In the genomic region with DNA sequence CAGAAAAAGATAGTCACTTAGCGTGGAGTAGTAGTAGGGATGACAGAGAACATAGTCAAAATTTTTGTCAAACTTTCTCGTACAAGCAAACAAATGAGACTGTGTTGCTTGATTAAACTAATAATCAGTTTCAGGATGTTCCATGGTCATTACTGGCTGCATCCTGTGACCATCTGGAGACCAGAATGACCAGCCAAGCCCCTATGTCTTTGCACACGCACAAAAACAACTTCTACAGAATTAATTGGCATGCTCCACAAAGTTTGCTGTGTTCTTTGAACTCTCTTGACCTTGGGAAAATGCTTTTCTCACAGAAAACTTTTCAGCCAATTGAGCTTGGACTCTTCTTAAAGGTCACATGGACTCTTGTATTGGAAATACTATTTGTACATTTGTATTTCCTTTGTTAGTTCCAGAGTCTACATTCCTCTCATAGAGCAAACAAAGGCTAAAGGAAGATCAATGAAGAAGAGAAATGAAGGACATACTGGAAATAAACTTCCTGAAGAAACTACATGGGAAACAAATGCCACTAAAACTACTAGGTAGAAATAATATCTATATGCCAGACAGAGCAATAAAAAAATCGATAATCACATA, we compare ENCODE assay signal across 1 cellular context.
A peak's percentile ranks its signal among the peaks of the same experiment; 100 is the strongest.
TF ChIP-seq lines count a peak whose summit lies in the region.

No MANE protein-coding gene starts in this region.

TF ChIP-seq in HepG2, 621 proteins besides CTCF, POLR2A, EP300 and RAD21 (continued from another document):
- TF ChIP-seq, protein P1, sequence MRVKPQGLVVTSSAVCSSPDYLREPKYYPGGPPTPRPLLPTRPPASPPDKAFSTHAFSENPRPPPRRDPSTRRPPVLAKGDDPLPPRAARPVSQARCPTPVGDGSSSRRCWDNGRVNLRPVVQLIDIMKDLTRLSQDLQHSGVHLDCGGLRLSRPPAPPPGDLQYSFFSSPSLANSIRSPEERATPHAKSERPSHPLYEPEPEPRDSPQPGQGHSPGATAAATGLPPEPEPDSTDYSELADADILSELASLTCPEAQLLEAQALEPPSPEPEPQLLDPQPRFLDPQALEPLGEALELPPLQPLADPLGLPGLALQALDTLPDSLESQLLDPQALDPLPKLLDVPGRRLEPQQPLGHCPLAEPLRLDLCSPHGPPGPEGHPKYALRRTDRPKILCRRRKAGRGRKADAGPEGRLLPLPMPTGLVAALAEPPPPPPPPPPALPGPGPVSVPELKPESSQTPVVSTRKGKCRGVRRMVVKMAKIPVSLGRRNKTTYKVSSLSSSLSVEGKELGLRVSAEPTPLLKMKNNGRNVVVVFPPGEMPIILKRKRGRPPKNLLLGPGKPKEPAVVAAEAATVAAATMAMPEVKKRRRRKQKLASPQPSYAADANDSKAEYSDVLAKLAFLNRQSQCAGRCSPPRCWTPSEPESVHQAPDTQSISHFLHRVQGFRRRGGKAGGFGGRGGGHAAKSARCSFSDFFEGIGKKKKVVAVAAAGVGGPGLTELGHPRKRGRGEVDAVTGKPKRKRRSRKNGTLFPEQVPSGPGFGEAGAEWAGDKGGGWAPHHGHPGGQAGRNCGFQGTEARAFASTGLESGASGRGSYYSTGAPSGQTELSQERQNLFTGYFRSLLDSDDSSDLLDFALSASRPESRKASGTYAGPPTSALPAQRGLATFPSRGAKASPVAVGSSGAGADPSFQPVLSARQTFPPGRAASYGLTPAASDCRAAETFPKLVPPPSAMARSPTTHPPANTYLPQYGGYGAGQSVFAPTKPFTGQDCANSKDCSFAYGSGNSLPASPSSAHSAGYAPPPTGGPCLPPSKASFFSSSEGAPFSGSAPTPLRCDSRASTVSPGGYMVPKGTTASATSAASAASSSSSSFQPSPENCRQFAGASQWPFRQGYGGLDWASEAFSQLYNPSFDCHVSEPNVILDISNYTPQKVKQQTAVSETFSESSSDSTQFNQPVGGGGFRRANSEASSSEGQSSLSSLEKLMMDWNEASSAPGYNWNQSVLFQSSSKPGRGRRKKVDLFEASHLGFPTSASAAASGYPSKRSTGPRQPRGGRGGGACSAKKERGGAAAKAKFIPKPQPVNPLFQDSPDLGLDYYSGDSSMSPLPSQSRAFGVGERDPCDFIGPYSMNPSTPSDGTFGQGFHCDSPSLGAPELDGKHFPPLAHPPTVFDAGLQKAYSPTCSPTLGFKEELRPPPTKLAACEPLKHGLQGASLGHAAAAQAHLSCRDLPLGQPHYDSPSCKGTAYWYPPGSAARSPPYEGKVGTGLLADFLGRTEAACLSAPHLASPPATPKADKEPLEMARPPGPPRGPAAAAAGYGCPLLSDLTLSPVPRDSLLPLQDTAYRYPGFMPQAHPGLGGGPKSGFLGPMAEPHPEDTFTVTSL (CRISPR knock-in tag; IDR thresholded peaks at IDR 0.05; ENCODE audit: borderline replicate concordance) = peak; percentile 96
- TF ChIP-seq KAT2B (IDR thresholded peaks at IDR 0.05; ENCODE audit: borderline replicate concordance, low read depth, low read length) (0 out of 2 replicates have a peak, but pooled peaks have one; percentile 5), SMARCC2 (IDR thresholded peaks at IDR 0.05) (peak; percentile 53; the same call in 1 of the 2 replicates), RARA (CRISPR knock-in tag; IDR thresholded peaks at IDR 0.05) (peak; percentile 76), SOX6 (IDR thresholded peaks at IDR 0.05) (no peak), SOX6 (CRISPR knock-in tag; IDR thresholded peaks at IDR 0.05) (peak; percentile 75), GATAD2A (CRISPR knock-in tag; IDR thresholded peaks at IDR 0.05) (peak; percentile 86), FOXK1 (CRISPR knock-in tag; IDR thresholded peaks at IDR 0.05; ENCODE audit: borderline replicate concordance, low read depth) (0 out of 2 replicates have a peak, but pooled peaks have one; percentile 25), HNF4A (CRISPR knock-in tag; IDR thresholded peaks at IDR 0.05) (peak; percentile 70), PPARG (CRISPR knock-in tag; conservative IDR thresholded peaks at IDR 0.05) (0 out of 2 replicates have a peak, but pooled peaks have one; percentile 20), KDM6A (CRISPR knock-in tag; IDR thresholded peaks at IDR 0.05; ENCODE audit: low read depth) (0 out of 2 replicates have a peak, but pooled peaks have one; percentile 29), HNF4G (IDR thresholded peaks at IDR 0.05; ENCODE audit: borderline replicate concordance, low read depth, low read length) (0 out of 2 replicates have a peak, but pooled peaks have one; percentile 24), HNF4G (CRISPR knock-in tag; IDR thresholded peaks at IDR 0.05; ENCODE audit: borderline replicate concordance, low read depth) (no peak), SOX13 (IDR thresholded peaks at IDR 0.05) (no peak), SOX13 (CRISPR knock-in tag; conservative IDR thresholded peaks at IDR 0.05 in 1 of 2, IDR thresholded peaks at IDR 0.05 in 1 of 2) (peak in 1 of 2 experiments; percentile 80; a peak in 2 of 4 replicates), NR2F6 (IDR thresholded peaks at IDR 0.05) (peak; percentile 62; the same call in 1 of the 2 replicates), NR2F6 (CRISPR knock-in tag; IDR thresholded peaks at IDR 0.05) (no peak), HDAC1 (CRISPR knock-in tag; IDR thresholded peaks at IDR 0.05) (peak; percentile 43; the same call in 1 of the 2 replicates), BRD4 (CRISPR knock-in tag; IDR thresholded peaks at IDR 0.05) (no peak), ZFP36 (IDR thresholded peaks at IDR 0.05; ENCODE audit: borderline replicate concordance, low read depth, low read length, partially characterized antibody) (no peak), CREM (IDR thresholded peaks at IDR 0.05) (peak; percentile 57; the same call in 1 of the 2 replicates), CREM (CRISPR knock-in tag; IDR thresholded peaks at IDR 0.05) (no peak), PHF21A (CRISPR knock-in tag; IDR thresholded peaks at IDR 0.05) (0 out of 2 replicates have a peak, but pooled peaks have one; percentile 16), SAP130 (CRISPR knock-in tag; IDR thresholded peaks at IDR 0.05; ENCODE audit: low read depth) (peak; percentile 41), NR2F1 (CRISPR knock-in tag; IDR thresholded peaks at IDR 0.05) (peak in 1 of 2 experiments; percentile 69; a peak in 2 of 4 replicates), ATF1 (CRISPR knock-in tag; IDR thresholded peaks at IDR 0.05) (0 out of 2 replicates have a peak, but pooled peaks have one; percentile 26), HMG20A (CRISPR knock-in tag; IDR thresholded peaks at IDR 0.05; ENCODE audit: borderline replicate concordance) (peak; percentile 81; the same call in 1 of the 2 replicates), ZNF766 (CRISPR knock-in tag; IDR thresholded peaks at IDR 0.05; ENCODE audit: borderline replicate concordance) (no peak), KMT2A (CRISPR knock-in tag; IDR thresholded peaks at IDR 0.05) (no peak), SOX5 (CRISPR knock-in tag; IDR thresholded peaks at IDR 0.05; ENCODE audit: borderline replicate concordance) (peak; percentile 87), STAT5B (CRISPR knock-in tag; IDR thresholded peaks at IDR 0.05) (no peak), POGZ (CRISPR knock-in tag; IDR thresholded peaks at IDR 0.05) (peak; percentile 44; the same call in 1 of the 2 replicates), ZNF530 (CRISPR knock-in tag; IDR thresholded peaks at IDR 0.05; ENCODE audit: low read depth) (no peak), FOXP1 (IDR thresholded peaks at IDR 0.05) (no peak), FOXP1 (CRISPR knock-in tag; IDR thresholded peaks at IDR 0.05) (peak; percentile 55; the same call in 1 of the 2 replicates), RXRB (CRISPR knock-in tag; IDR thresholded peaks at IDR 0.05; ENCODE audit: borderline replicate concordance) (peak; percentile 59; the same call in 1 of the 2 replicates), NCOR1 (IDR thresholded peaks at IDR 0.05; ENCODE audit: borderline replicate concordance, low read length) (peak; percentile 67; the same call in 1 of the 2 replicates), ESRRA (CRISPR knock-in tag; IDR thresholded peaks at IDR 0.05; ENCODE audit: low read depth) (peak; percentile 72; the same call in 1 of the 2 replicates)
- TF ChIP-seq, protein P2, sequence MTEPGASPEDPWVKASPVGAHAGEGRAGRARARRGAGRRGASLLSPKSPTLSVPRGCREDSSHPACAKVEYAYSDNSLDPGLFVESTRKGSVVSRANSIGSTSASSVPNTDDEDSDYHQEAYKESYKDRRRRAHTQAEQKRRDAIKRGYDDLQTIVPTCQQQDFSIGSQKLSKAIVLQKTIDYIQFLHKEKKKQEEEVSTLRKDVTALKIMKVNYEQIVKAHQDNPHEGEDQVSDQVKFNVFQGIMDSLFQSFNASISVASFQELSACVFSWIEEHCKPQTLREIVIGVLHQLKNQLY (CRISPR knock-in tag; IDR thresholded peaks at IDR 0.05) = peak; percentile 48; the same call in 1 of the 2 replicates
- TF ChIP-seq, protein P3, sequence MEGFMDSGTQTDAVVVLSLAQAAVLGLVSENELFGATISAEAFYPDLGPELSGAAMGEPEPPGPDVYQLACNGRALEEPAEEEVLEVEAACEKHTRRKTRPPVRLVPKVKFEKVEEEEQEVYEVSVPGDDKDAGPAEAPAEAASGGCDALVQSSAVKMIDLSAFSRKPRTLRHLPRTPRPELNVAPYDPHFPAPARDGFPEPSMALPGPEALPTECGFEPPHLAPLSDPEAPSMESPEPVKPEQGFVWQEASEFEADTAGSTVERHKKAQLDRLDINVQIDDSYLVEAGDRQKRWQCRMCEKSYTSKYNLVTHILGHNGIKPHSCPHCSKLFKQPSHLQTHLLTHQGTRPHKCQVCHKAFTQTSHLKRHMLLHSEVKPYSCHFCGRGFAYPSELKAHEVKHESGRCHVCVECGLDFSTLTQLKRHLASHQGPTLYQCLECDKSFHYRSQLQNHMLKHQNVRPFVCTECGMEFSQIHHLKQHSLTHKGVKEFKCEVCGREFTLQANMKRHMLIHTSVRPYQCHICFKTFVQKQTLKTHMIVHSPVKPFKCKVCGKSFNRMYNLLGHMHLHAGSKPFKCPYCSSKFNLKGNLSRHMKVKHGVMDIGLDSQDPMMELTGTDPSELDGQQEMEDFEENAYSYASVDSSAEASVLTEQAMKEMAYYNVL (CRISPR knock-in tag; IDR thresholded peaks at IDR 0.05; ENCODE audit: borderline replicate concordance) = peak; percentile 59; the same call in 1 of the 2 replicates
- TF ChIP-seq, protein P4, sequence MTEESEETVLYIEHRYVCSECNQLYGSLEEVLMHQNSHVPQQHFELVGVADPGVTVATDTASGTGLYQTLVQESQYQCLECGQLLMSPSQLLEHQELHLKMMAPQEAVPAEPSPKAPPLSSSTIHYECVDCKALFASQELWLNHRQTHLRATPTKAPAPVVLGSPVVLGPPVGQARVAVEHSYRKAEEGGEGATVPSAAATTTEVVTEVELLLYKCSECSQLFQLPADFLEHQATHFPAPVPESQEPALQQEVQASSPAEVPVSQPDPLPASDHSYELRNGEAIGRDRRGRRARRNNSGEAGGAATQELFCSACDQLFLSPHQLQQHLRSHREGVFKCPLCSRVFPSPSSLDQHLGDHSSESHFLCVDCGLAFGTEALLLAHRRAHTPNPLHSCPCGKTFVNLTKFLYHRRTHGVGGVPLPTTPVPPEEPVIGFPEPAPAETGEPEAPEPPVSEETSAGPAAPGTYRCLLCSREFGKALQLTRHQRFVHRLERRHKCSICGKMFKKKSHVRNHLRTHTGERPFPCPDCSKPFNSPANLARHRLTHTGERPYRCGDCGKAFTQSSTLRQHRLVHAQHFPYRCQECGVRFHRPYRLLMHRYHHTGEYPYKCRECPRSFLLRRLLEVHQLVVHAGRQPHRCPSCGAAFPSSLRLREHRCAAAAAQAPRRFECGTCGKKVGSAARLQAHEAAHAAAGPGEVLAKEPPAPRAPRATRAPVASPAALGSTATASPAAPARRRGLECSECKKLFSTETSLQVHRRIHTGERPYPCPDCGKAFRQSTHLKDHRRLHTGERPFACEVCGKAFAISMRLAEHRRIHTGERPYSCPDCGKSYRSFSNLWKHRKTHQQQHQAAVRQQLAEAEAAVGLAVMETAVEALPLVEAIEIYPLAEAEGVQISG (CRISPR knock-in tag; IDR thresholded peaks at IDR 0.05) = no peak
- TF ChIP-seq, protein P5, sequence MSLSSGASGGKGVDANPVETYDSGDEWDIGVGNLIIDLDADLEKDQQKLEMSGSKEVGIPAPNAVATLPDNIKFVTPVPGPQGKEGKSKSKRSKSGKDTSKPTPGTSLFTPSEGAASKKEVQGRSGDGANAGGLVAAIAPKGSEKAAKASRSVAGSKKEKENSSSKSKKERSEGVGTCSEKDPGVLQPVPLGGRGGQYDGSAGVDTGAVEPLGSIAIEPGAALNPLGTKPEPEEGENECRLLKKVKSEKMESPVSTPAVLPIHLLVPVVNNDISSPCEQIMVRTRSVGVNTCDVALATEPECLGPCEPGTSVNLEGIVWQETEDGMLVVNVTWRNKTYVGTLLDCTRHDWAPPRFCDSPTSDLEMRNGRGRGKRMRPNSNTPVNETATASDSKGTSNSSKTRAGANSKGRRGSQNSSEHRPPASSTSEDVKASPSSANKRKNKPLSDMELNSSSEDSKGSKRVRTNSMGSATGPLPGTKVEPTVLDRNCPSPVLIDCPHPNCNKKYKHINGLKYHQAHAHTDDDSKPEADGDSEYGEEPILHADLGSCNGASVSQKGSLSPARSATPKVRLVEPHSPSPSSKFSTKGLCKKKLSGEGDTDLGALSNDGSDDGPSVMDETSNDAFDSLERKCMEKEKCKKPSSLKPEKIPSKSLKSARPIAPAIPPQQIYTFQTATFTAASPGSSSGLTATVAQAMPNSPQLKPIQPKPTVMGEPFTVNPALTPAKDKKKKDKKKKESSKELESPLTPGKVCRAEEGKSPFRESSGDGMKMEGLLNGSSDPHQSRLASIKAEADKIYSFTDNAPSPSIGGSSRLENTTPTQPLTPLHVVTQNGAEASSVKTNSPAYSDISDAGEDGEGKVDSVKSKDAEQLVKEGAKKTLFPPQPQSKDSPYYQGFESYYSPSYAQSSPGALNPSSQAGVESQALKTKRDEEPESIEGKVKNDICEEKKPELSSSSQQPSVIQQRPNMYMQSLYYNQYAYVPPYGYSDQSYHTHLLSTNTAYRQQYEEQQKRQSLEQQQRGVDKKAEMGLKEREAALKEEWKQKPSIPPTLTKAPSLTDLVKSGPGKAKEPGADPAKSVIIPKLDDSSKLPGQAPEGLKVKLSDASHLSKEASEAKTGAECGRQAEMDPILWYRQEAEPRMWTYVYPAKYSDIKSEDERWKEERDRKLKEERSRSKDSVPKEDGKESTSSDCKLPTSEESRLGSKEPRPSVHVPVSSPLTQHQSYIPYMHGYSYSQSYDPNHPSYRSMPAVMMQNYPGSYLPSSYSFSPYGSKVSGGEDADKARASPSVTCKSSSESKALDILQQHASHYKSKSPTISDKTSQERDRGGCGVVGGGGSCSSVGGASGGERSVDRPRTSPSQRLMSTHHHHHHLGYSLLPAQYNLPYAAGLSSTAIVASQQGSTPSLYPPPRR (CRISPR knock-in tag; IDR thresholded peaks at IDR 0.05; ENCODE audit: borderline replicate concordance) = no peak
